Comparison of ENCODE assay signal across 8 cellular contexts in the genomic region with DNA sequence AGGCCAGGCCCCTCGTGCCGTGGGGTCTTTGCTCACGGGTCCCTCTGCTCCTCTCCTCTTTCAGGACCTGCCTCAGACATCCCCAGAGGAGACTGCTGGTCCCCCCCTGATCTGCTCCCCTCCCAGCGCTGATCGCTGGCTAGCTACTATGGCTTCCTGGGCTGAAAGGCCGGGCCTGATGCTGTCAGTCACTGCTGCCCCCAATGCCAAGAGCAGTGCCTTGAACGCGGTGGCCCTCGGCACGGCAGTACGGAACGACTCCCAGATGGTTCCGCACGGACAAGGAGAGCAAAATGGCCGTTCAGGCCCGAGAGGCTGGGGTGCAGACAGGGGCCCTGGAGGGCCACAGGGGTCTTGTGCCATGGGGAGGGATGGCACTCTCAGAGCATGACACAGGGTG. TPM values are rescaled to one million over a fixed set of nuclear protein-coding genes. Genes with fewer than 3 reads are reported as not detected.
"Had no signal": no experiment of that assay in that cellular context is flagged by ENCODE, and none has a peak within 500 bp of the region (broad histone marks: within the 10 kb centered on the region; RNA-seq: fewer than 3 reads in every experiment).

No MANE protein-coding gene starts in this region.

- DNase-seq: H9, HCEC 1CT, KBM-7 had no signal

- H3K9me3 Mint-ChIP-seq: GM23338, H9, IgD-negative memory B cell had no signal

- H3K4me1 Mint-ChIP-seq: IgD-negative memory B cell had no signal

- H3K4me3 Mint-ChIP-seq: GM23338, H9, IgD-negative memory B cell had no signal

- H3K36me3 Mint-ChIP-seq: IgD-negative memory B cell had no signal

- H3K27ac ChIP-seq: HL-60 had no signal

- H2AFZ ChIP-seq: GM23338 had no signal

- H3K4me2 ChIP-seq: GM23338 had no signal

- H3K4me3 ChIP-seq: GM23338 had no signal

- ATAC-seq: GM23338, HepG2 had no signal

- H3K27ac Mint-ChIP-seq: GM23338, IgD-negative memory B cell had no signal

RNA-seq across cellular contexts. Expression of a gene that starts 21.5 kb away (rescaled TPM):
- total RNA-seq: HepG2 had no signal
- polyA plus RNA-seq: HepG2, IgD-negative memory B cell had no signal

RNA-seq across cellular contexts. Expression of a gene that starts 28.7 kb away (rescaled TPM):
- total RNA-seq: HepG2, HT1080 had no signal
- polyA plus RNA-seq: HepG2, IgD-negative memory B cell had no signal

RNA-seq across cellular contexts. Expression of a gene that starts 51.0 kb away (rescaled TPM):
- total RNA-seq: HepG2, HT1080 had no signal
- polyA plus RNA-seq: HepG2, IgD-negative memory B cell had no signal
